22 cellular contexts compared by ENCODE assay signal in genomic region chr13:37736040-37736439, GRCh38.
DNase-seq lines count a peak whose midpoint lies in the region; ATAC-seq, FAIRE-seq and TF ChIP-seq lines count a peak whose summit lies in the region.
"Had no signal": no experiment of that assay in that cellular context is flagged by ENCODE, and none has a peak within 500 bp of the region (broad histone marks: within the 10 kb centered on the region; RNA-seq: fewer than 3 reads in every experiment).

No MANE protein-coding gene starts in this region.

- no peak overlapping the region for H4K8ac ChIP-seq in H1 (ENCODE audit: extremely low read depth, insufficient read depth, low read length)

- no peaks in the 10 kb centered on the region for H3K36me3 Mint-ChIP-seq in nephron progenitor cell (ENCODE audit: low read depth)
- H3K36me3 Mint-ChIP-seq: CD4-positive, CD25-positive, alpha-beta regulatory T cell had no signal

- no peak for TF ChIP-seq EP300 in H1 (IDR thresholded peaks at IDR 0.05; ENCODE audit: borderline replicate concordance in 1 of 2, low read depth in 2 of 2, low read length in 2 of 2)

- H3K27ac ChIP-seq in H1 (ENCODE audit: low read depth, low read length) (no peak overlapping the region), coronary artery (no peak overlapping the region), gastrocnemius medialis (no peak overlapping the region)
- H3K27ac ChIP-seq: HL-60 had no signal

- H3K27ac Mint-ChIP-seq in nephron progenitor cell, result peak overlapping the region; percentile 33
- H3K27ac Mint-ChIP-seq: CD4-positive, CD25-positive, alpha-beta regulatory T cell; GM23338 had no signal

- H3K9me3 ChIP-seq in H1 (ENCODE audit: insufficient read depth in 2 of 2, low read depth in 1 of 2, low read length in 1 of 2), result no peaks in the 10 kb centered on the region
- no peaks in the 10 kb centered on the region for H3K9me3 ChIP-seq in gastrocnemius medialis
- H3K9me3 ChIP-seq: MG63 had no signal

- no peak overlapping the region for H3K14ac ChIP-seq in H1 (ENCODE audit: insufficient read length)

- no peak overlapping the region for H3K4me3 Mint-ChIP-seq in nephron progenitor cell
- H3K4me3 Mint-ChIP-seq: CD4-positive, CD25-positive, alpha-beta regulatory T cell; GM23338 had no signal

- intact Hi-C loops in gastrocnemius medialis (cut with DNase I; ENCODE audit: low total_unique reads), result no loop called here

- CTCF ChIA-PET in H1 (lab: Charles Lee; ENCODE audit: partially characterized antibody), result no interaction called here

- no peak overlapping the region for H3K4me2 ChIP-seq in H1 (ENCODE audit: insufficient read depth in 1 of 2, low read depth in 2 of 2, low read length in 2 of 2)
- H3K4me2 ChIP-seq: GM23338 had no signal

- TF ChIP-seq POLR2A in H1 (IDR thresholded peaks at IDR 0.05; ENCODE audit: control extremely low read depth in 1 of 2, low read depth in 2 of 2, low read length in 2 of 2), result no peak
- TF ChIP-seq POLR2A in gastrocnemius medialis (IDR thresholded peaks at IDR 0.05), result no peak

- 94% methylated on average over 2 of the region's 2 CpGs; no CpG with 5 or more reads in 1 of the 2 experiments for WGBS in H1 (ENCODE audit: extremely low coverage in 1 of 2, insufficient coverage in 1 of 2, insufficient read length in 1 of 2, insufficient replicate concordance in 2 of 2, low coverage in 1 of 2, low lambda C conversion rate in 2 of 2, missing lambda C conversion rate in 1 of 2), 2 experiments

- no peaks in the 10 kb centered on the region for H3K23me2 ChIP-seq in H1 (ENCODE audit: low read depth, low read length)

- no peak overlapping the region for H3K4ac ChIP-seq in H1 (replicated peaks; ENCODE audit: insufficient read length, low read depth, low read length)

- H3K36me3 ChIP-seq in H1 (ENCODE audit: control insufficient read depth in 2 of 4, insufficient read depth in 4 of 4, low read length in 3 of 4), result no peaks in the 10 kb centered on the region
- H3K36me3 ChIP-seq in gastrocnemius medialis, result no peaks in the 10 kb centered on the region
- H3K36me3 ChIP-seq: MG63 had no signal

- no peak overlapping the region for H2BK15ac ChIP-seq in H1 (ENCODE audit: low read length)

- ATAC-seq in GM21529 (IDR thresholded peaks at IDR 0.05; ENCODE audit: unreplicated experiment) (no peak), gastrocnemius medialis (no peak)
- ATAC-seq: GM23338, HepG2, K562, Panc1 had no signal

- TF ChIP-seq CTCF in H1 (IDR thresholded peaks at IDR 0.05; ENCODE audit: control extremely low read depth in 1 of 3, insufficient read depth in 1 of 3, low read depth in 1 of 3, low read length in 3 of 3), result no peak
- TF ChIP-seq CTCF in nephron progenitor cell (IDR thresholded peaks at IDR 0.05), result no peak
- TF ChIP-seq CTCF in coronary artery (IDR thresholded peaks at IDR 0.05), result no peak
- no peak for TF ChIP-seq CTCF in gastrocnemius medialis (IDR thresholded peaks at IDR 0.05 in 4 of 5, conservative IDR thresholded peaks at IDR 0.05 in 1 of 5)

- H3K4me3 ChIP-seq in H1 (ENCODE audit: extremely low read depth in 1 of 4, insufficient read depth in 2 of 4, low read depth in 3 of 4, low read length in 4 of 4) (no peak overlapping the region), coronary artery (no peak overlapping the region), gastrocnemius medialis (no peak overlapping the region)
- H3K4me3 ChIP-seq: GM23338, K562, MG63 had no signal

- peaks cover 42% of the 10 kb centered on the region for H3K4me1 Mint-ChIP-seq in nephron progenitor cell
- H3K4me1 Mint-ChIP-seq: CD4-positive, CD25-positive, alpha-beta regulatory T cell had no signal

- H3K27me3 ChIP-seq in H1 (replicated peaks in 1 of 4; ENCODE audit: control insufficient read depth in 3 of 4, extremely low read depth in 1 of 4, insufficient read depth in 3 of 4, low read length in 3 of 4) (no peaks in the 10 kb centered on the region), gastrocnemius medialis (no peaks in the 10 kb centered on the region)
- H3K27me3 ChIP-seq: MG63 had no signal

- no peak overlapping the region for H2BK12ac ChIP-seq in H1 (ENCODE audit: low read depth, low read length)

- no peak overlapping the region for H3K18ac ChIP-seq in H1 (ENCODE audit: extremely low read depth, low read length)

- no peaks in the 10 kb centered on the region for H3K79me1 ChIP-seq in H1 (ENCODE audit: low read depth, low read length)

- no peak overlapping the region for H2AFZ ChIP-seq in H1 (ENCODE audit: low read length)
- H2AFZ ChIP-seq: GM23338 had no signal

- H4K20me1 ChIP-seq in H1 (replicated peaks in 1 of 2; ENCODE audit: control insufficient read depth in 1 of 2, insufficient read depth in 2 of 2, low read length in 2 of 2), result no peaks in the 10 kb centered on the region

- no peak overlapping the region for H3K56ac ChIP-seq in H1 (replicated peaks; ENCODE audit: insufficient read length, low read depth, low read length)

- no peak for TF ChIP-seq RAD21 in H1 (IDR thresholded peaks at IDR 0.05 in 1 of 2, conservative IDR thresholded peaks at IDR 0.05 in 1 of 2; ENCODE audit: low read depth in 2 of 2, low read length in 2 of 2)

- H3K79me2 ChIP-seq in H1 (ENCODE audit: control insufficient read depth in 1 of 2, insufficient read depth in 2 of 2, low read length in 2 of 2), result peaks cover 0 to 2% of the 10 kb centered on the region in 2 experiments; a peak in 1 of 4 replicates

- POLR2A ChIA-PET in H1 (lab: Charles Lee; ENCODE audit: partially characterized antibody), result no interaction called here

- H2BK5ac ChIP-seq in H1 (ENCODE audit: low read depth, low read length), result no peak overlapping the region

- no peak for FAIRE-seq in H1 (lab: Jason Lieb, UNC)
- FAIRE-seq: HepG2, K562 had no signal

- no peak overlapping the region for H2BK120ac ChIP-seq in H1 (replicated peaks; ENCODE audit: low read depth, low read length)

- H3K27me3 Mint-ChIP-seq in nephron progenitor cell (ENCODE audit: low read depth, poor library complexity), result peaks cover 3% of the 10 kb centered on the region
- H3K27me3 Mint-ChIP-seq: CD4-positive, CD25-positive, alpha-beta regulatory T cell had no signal

- no peak overlapping the region for H3K23ac ChIP-seq in H1 (ENCODE audit: insufficient read length)

- H4K5ac ChIP-seq in H1 (ENCODE audit: insufficient read length, low read depth, low read length), result no peak overlapping the region

- H3K9me3 Mint-ChIP-seq in nephron progenitor cell, result no peaks in the 10 kb centered on the region
- H3K9me3 Mint-ChIP-seq: GM23338 had no signal

- H4K91ac ChIP-seq in H1 (replicated peaks; ENCODE audit: insufficient read length, low read length), result no peak overlapping the region

- in situ Hi-C loops in gastrocnemius medialis (cut with MboI; ENCODE audit: low sequenced_read_pairs in 4 of 4), result no loop called here

- no peak overlapping the region for H2BK20ac ChIP-seq in H1 (ENCODE audit: low read length)

- no peak overlapping the region for H2AK5ac ChIP-seq in H1 (ENCODE audit: low read depth, low read length)

- H3K4me1 ChIP-seq in H1 (replicated peaks in 1 of 4; ENCODE audit: control insufficient read depth in 3 of 4, insufficient read depth in 4 of 4, low read length in 3 of 4) (no peaks in the 10 kb centered on the region), gastrocnemius medialis (no peaks in the 10 kb centered on the region)

- peak; percentile 18 for DNase-seq in Ammon's horn (ENCODE audit: low spot score)
- peak; percentile 28 for DNase-seq in NCI-H69 (lab: John Stamatoyannopoulos, UW)
- no peak for DNase-seq in H1 (ENCODE audit: low read depth in 1 of 2, low spot score in 2 of 2)
- DNase-seq in nephron progenitor cell, result no peak
- DNase-seq in D341Med (ENCODE audit: low spot score), result no peak
- no peak for DNase-seq in coronary artery (ENCODE audit: low spot score)
- no peak for DNase-seq in gastrocnemius medialis
- DNase-seq: CD4-positive, CD25-positive, alpha-beta regulatory T cell; DMS79; HCEC 1CT; MG63; NCI-H1048; NCI-H1436 treated with DMSO at 0.1 percent for 48 hours; NCI-H2029 treated with DMSO at 0.1 percent for 48 hours; NCI-H526 treated with DMSO at 0.1 percent for 48 hours; SIG-M5 had no signal

- H3K9ac ChIP-seq in H1 (replicated peaks in 1 of 4; ENCODE audit: extremely low read depth in 1 of 4, low read depth in 3 of 4, low read length in 3 of 4), result no peak overlapping the region

TF ChIP-seq in H1, 55 proteins besides CTCF, POLR2A, EP300 and RAD21:
- TF ChIP-seq TAF1 (IDR thresholded peaks at IDR 0.05; ENCODE audit: low read depth, low read length), result no peak
- peak; percentile 41; the same call in 1 of the 2 replicates for TF ChIP-seq RFX5 (IDR thresholded peaks at IDR 0.05; ENCODE audit: borderline replicate concordance, low read depth, low read length)
TF ChIP-seq in H1: peak in this region for 1.

Comparison
In these comparisons a context has a peak if more than half of its experiments do, and no peak if none do; other contexts are left out.
1. DNase-seq: peak in Ammon's horn (single experiment) and NCI-H69 (single experiment); none in H1 (0 of 2), nephron progenitor cell (single experiment), D341Med (single experiment), coronary artery (single experiment) and gastrocnemius medialis (0 of 2).